6 cellular contexts compared by ENCODE assay signal in genomic region chr9:133173056-133173455, GRCh38. TPM values are rescaled to one million over a fixed set of nuclear protein-coding genes. Genes with fewer than 3 reads are reported as not detected.
"Had no signal": no experiment of that assay in that cellular context is flagged by ENCODE, and none has a peak within 500 bp of the region (broad histone marks: within the 10 kb centered on the region; RNA-seq: fewer than 3 reads in every experiment).

No MANE protein-coding gene starts in this region.

- DNase-seq: H9, HCEC 1CT, IMR-90 had no signal

- H3K27ac Mint-ChIP-seq: GM23338, H9 had no signal

- H3K4me3 ChIP-seq: GM23338 had no signal

- H3K4me3 Mint-ChIP-seq: GM23338, H9 had no signal

- H3K9me3 Mint-ChIP-seq: GM23338, H9 had no signal

RNA-seq across cellular contexts. Expression of gene GBGT1, which starts 9.3 kb away (rescaled TPM):
- total RNA-seq: HT-29 had no signal

RNA-seq across cellular contexts. Expression of gene OBP2B, which starts 36.0 kb away (rescaled TPM):
- total RNA-seq: GM23338, H1, H9, HT-29, IMR-90 had no signal
- polyA plus RNA-seq: GM23338, H1, IMR-90 had no signal
